Comparison of ENCODE assay signal across 2 cellular contexts in genomic region chr18:12236141-12236540, GRCh38.
TF ChIP-seq lines count a peak whose summit lies in the region.

No MANE protein-coding gene starts in this region.

TF ChIP-seq in K562, 482 proteins besides CTCF, POLR2A, EP300 and RAD21:
- TF ChIP-seq SP1 (CRISPR knock-in tag; IDR thresholded peaks at IDR 0.05) (no peak), NUFIP1 (IDR thresholded peaks at IDR 0.05; ENCODE audit: partially characterized antibody) (no peak), SRSF3 (IDR thresholded peaks at IDR 0.05; ENCODE audit: insufficient read depth, low read length) (no peak), ZNF253 (CRISPR knock-in tag; conservative IDR thresholded peaks at IDR 0.05) (no peak), ZNF592 (IDR thresholded peaks at IDR 0.05) (no peak), NCOA6 (IDR thresholded peaks at IDR 0.05) (no peak), TCFL5 (CRISPR knock-in tag; conservative IDR thresholded peaks at IDR 0.05) (no peak), ZFPM2 (CRISPR knock-in tag; IDR thresholded peaks at IDR 0.05) (no peak), ERF (CRISPR knock-in tag; IDR thresholded peaks at IDR 0.05) (no peak), CHD1 (IDR thresholded peaks at IDR 0.05; ENCODE audit: low read length) (no peak), BCOR (IDR thresholded peaks at IDR 0.05) (no peak), PHB2 (IDR thresholded peaks at IDR 0.05; ENCODE audit: low read depth) (no peak), SRSF7 (optimal IDR thresholded peaks at IDR 0.05; ENCODE audit: low read depth, low read length) (no peak), STAG1 (CRISPR knock-in tag; IDR thresholded peaks at IDR 0.05; ENCODE audit: borderline replicate concordance) (no peak), FOXM1 (IDR thresholded peaks at IDR 0.05; ENCODE audit: low read depth) (no peak), FOXM1 (CRISPR knock-in tag; IDR thresholded peaks at IDR 0.05; ENCODE audit: low read depth) (no peak), POLR2H (tag; IDR thresholded peaks at IDR 0.05; ENCODE audit: low read depth) (no peak)
- TF ChIP-seq, protein P1, sequence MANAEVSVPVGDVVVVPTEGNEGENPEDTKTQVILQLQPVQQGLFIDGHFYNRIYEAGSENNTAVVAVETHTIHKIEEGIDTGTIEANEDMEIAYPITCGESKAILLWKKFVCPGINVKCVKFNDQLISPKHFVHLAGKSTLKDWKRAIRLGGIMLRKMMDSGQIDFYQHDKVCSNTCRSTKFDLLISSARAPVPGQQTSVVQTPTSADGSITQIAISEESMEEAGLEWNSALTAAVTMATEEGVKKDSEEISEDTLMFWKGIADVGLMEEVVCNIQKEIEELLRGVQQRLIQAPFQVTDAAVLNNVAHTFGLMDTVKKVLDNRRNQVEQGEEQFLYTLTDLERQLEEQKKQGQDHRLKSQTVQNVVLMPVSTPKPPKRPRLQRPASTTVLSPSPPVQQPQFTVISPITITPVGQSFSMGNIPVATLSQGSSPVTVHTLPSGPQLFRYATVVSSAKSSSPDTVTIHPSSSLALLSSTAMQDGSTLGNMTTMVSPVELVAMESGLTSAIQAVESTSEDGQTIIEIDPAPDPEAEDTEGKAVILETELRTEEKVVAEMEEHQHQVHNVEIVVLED (CRISPR knock-in tag; IDR thresholded peaks at IDR 0.05), result no peak
- TF ChIP-seq, protein P2, sequence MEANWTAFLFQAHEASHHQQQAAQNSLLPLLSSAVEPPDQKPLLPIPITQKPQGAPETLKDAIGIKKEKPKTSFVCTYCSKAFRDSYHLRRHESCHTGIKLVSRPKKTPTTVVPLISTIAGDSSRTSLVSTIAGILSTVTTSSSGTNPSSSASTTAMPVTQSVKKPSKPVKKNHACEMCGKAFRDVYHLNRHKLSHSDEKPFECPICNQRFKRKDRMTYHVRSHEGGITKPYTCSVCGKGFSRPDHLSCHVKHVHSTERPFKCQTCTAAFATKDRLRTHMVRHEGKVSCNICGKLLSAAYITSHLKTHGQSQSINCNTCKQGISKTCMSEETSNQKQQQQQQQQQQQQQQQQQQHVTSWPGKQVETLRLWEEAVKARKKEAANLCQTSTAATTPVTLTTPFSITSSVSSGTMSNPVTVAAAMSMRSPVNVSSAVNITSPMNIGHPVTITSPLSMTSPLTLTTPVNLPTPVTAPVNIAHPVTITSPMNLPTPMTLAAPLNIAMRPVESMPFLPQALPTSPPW (CRISPR knock-in tag; IDR thresholded peaks at IDR 0.05), result no peak
- TF ChIP-seq, protein P3, sequence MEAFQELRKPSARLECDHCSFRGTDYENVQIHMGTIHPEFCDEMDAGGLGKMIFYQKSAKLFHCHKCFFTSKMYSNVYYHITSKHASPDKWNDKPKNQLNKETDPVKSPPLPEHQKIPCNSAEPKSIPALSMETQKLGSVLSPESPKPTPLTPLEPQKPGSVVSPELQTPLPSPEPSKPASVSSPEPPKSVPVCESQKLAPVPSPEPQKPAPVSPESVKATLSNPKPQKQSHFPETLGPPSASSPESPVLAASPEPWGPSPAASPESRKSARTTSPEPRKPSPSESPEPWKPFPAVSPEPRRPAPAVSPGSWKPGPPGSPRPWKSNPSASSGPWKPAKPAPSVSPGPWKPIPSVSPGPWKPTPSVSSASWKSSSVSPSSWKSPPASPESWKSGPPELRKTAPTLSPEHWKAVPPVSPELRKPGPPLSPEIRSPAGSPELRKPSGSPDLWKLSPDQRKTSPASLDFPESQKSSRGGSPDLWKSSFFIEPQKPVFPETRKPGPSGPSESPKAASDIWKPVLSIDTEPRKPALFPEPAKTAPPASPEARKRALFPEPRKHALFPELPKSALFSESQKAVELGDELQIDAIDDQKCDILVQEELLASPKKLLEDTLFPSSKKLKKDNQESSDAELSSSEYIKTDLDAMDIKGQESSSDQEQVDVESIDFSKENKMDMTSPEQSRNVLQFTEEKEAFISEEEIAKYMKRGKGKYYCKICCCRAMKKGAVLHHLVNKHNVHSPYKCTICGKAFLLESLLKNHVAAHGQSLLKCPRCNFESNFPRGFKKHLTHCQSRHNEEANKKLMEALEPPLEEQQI (IDR thresholded peaks at IDR 0.05), result no peak

TF ChIP-seq in SK-N-SH, 30 proteins besides CTCF, POLR2A, EP300 and RAD21:
- TF ChIP-seq MAX (IDR thresholded peaks at IDR 0.05; ENCODE audit: low read depth), result no peak
- TF ChIP-seq USF1 (IDR thresholded peaks at IDR 0.05; ENCODE audit: borderline replicate concordance, low read depth), result no peak
- no peak for TF ChIP-seq RXRA (IDR thresholded peaks at IDR 0.05; ENCODE audit: borderline replicate concordance, low read depth)
- no peak for TF ChIP-seq TCF12 (IDR thresholded peaks at IDR 0.05)
- no peak for TF ChIP-seq NRF1 (IDR thresholded peaks at IDR 0.05; ENCODE audit: low read depth, low read length)
- no peak for TF ChIP-seq EZH2phosphoT487 (IDR thresholded peaks at IDR 0.05; ENCODE audit: borderline replicate concordance, low read depth)
- TF ChIP-seq CHD2 (IDR thresholded peaks at IDR 0.05; ENCODE audit: low read length, partially characterized antibody), result no peak
- no peak for TF ChIP-seq SIN3A (IDR thresholded peaks at IDR 0.05; ENCODE audit: borderline replicate concordance, low read depth, low read length)
TF ChIP-seq in SK-N-SH: peak in this region for 0.
